10 cellular contexts compared by ENCODE assay signal in the genomic region with DNA sequence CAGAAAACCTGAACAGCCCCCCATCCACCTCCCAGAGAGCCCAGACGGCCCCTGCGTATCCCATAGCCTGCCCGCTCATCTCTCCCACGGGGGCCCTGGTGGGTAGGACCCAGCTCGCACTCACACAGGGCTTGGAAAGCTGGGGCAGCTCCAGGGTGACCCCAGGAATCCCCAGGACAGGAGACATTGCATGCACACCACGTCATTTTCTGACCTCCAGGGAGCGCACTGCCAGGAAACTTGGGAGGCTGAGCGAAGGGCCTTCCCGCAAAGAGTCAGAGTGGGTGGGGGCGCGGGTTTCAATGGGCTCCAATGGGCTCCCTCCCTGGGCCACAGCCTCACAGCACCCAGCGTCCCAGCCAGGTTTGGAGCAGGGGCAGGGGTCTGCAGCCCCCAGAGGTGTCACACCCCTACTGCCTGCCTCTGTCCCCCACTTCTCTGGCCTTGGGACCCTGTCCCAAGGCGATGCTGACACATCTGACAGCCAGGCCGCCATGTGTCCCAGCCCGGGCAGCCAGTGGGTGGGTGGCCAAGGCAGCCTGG. TPM values are rescaled to one million over a fixed set of nuclear protein-coding genes. Genes with fewer than 3 reads are reported as not detected.
DNase-seq lines count a peak whose midpoint lies in the region; ATAC-seq, FAIRE-seq and TF ChIP-seq lines count a peak whose summit lies in the region.
"Had no signal": no experiment of that assay in that cellular context is flagged by ENCODE, and none has a peak within 500 bp of the region (broad histone marks: within the 10 kb centered on the region; RNA-seq: fewer than 3 reads in every experiment).

No MANE protein-coding gene starts in this region.

- TF ChIP-seq CTCF in HFF-Myc (IDR thresholded peaks at IDR 0.05; ENCODE audit: low read depth, low read length, missing control alignments) (peak; percentile 7), adrenal gland (IDR thresholded peaks at IDR 0.05) (no peak), kidney (IDR thresholded peaks at IDR 0.05; ENCODE audit: borderline replicate concordance, extremely low read depth, insufficient read depth) (no peak)

- no peaks in the 10 kb centered on the region for H3K4me1 ChIP-seq in adrenal gland (replicated peaks in 1 of 2)
- peaks cover 0 to 6% of the 10 kb centered on the region in 2 donors for H3K4me1 ChIP-seq in kidney (ENCODE audit: control insufficient read depth in 1 of 2, insufficient read depth in 1 of 2, low read depth in 1 of 2, low read length in 2 of 2)
- H3K4me1 ChIP-seq in effector memory CD4-positive, alpha-beta T cell (ENCODE audit: control insufficient read depth, insufficient read depth, low read length, poor library complexity, severe bottlenecking) = no peaks in the 10 kb centered on the region

- FAIRE-seq in kidney (lab: Jason Lieb, UNC) = no peak

- peaks cover 0 to 3% of the 10 kb centered on the region in 2 donors for H3K9me3 Mint-ChIP-seq in activated T-cell treated with anti-CD3 and anti-CD28 coated beads, Interleukin-2, amount 50 U/mL, for 72 hours

- DNase-seq in 8988T (peak; percentile 93), HFF-Myc (ENCODE audit: extremely low read depth, low read depth) (no peak), adrenal gland (peak in 4 of 7 donors; percentile 54 to 63 (median 60)), kidney (peak; percentile 82)
- no peak for DNase-seq in effector memory CD4-positive, alpha-beta T cell
- no peak for DNase-seq in activated T-cell treated with anti-CD3 and anti-CD28 coated beads, Interleukin-2, amount 50 U/mL, for 72 hours
- DNase-seq: NCI-H510A; stimulated activated CD4-positive, alpha-beta T cell treated with anti-CD3 and anti-CD28 coated beads, Interleukin-4, amount 100 ng/mL, for 1 hour had no signal

- H3K27me3 ChIP-seq in adrenal gland = peaks cover 4% of the 10 kb centered on the region
- H3K27me3 ChIP-seq in effector memory CD4-positive, alpha-beta T cell (replicated peaks; ENCODE audit: control insufficient read depth, insufficient read depth, low read length, poor library complexity, severe bottlenecking) = no peaks in the 10 kb centered on the region

- H3K4me3 Mint-ChIP-seq in activated T-cell treated with anti-CD3 and anti-CD28 coated beads, Interleukin-2, amount 50 U/mL, for 72 hours = no peak overlapping the region

- H3K4me1 Mint-ChIP-seq in activated T-cell treated with anti-CD3 and anti-CD28 coated beads, Interleukin-2, amount 50 U/mL, for 72 hours (ENCODE audit: low read depth) = no peaks in the 10 kb centered on the region

- H3K9me3 ChIP-seq in adrenal gland (replicated peaks in 1 of 3) = no peaks in the 10 kb centered on the region
- no peaks in the 10 kb centered on the region for H3K9me3 ChIP-seq in kidney (ENCODE audit: control insufficient read depth in 1 of 2, low read length in 2 of 2)
- H3K9me3 ChIP-seq in effector memory CD4-positive, alpha-beta T cell (ENCODE audit: control insufficient read depth, low read length) = no peaks in the 10 kb centered on the region

- H3K4me3 ChIP-seq in HFF-Myc (replicated peaks; ENCODE audit: low read depth, low read length) (no peak overlapping the region), adrenal gland (no peak overlapping the region), kidney (ENCODE audit: low read length in 2 of 2) (no peak overlapping the region)
- no peak overlapping the region for H3K4me3 ChIP-seq in effector memory CD4-positive, alpha-beta T cell (ENCODE audit: insufficient read depth, low read depth, low read length, poor library complexity, severe bottlenecking)

- no peaks in the 10 kb centered on the region for H3K36me3 ChIP-seq in adrenal gland (replicated peaks in 1 of 2)
- no peaks in the 10 kb centered on the region for H3K36me3 ChIP-seq in kidney (ENCODE audit: control insufficient read depth in 1 of 2, insufficient read depth in 2 of 2, low read length in 2 of 2)
- H3K36me3 ChIP-seq in effector memory CD4-positive, alpha-beta T cell (ENCODE audit: control insufficient read depth, insufficient read depth, low read length) = no peaks in the 10 kb centered on the region

- no peak overlapping the region for H3K27ac Mint-ChIP-seq in activated T-cell treated with anti-CD3 and anti-CD28 coated beads, Interleukin-2, amount 50 U/mL, for 72 hours

- peak overlapping the region in 1 of 5 donors; percentile 49 for H3K27ac ChIP-seq in adrenal gland
- no peak overlapping the region for H3K27ac ChIP-seq in kidney (ENCODE audit: low read depth in 2 of 2, low read length in 2 of 2)
- no peak overlapping the region for H3K27ac ChIP-seq in effector memory CD4-positive, alpha-beta T cell (ENCODE audit: insufficient read depth, low read length, poor library complexity, severe bottlenecking)

- intact Hi-C loops in adrenal gland (cut with DNase I) = no loop called here
- intact Hi-C loops in kidney (cut with DNase I) = no loop called here

- 65 to 82% (median 72%) methylated on average over 9 to 15 of the region's 15 CpGs for WGBS in adrenal gland, 4 donors

- no peak for TF ChIP-seq POLR2A in adrenal gland (IDR thresholded peaks at IDR 0.05)

- H3K27me3 Mint-ChIP-seq in activated T-cell treated with anti-CD3 and anti-CD28 coated beads, Interleukin-2, amount 50 U/mL, for 72 hours (ENCODE audit: low read depth) = no peaks in the 10 kb centered on the region

- no peaks in the 10 kb centered on the region for H3K36me3 Mint-ChIP-seq in activated T-cell treated with anti-CD3 and anti-CD28 coated beads, Interleukin-2, amount 50 U/mL, for 72 hours (ENCODE audit: insufficient read depth in 2 of 2)

- ATAC-seq in activated T-cell treated with anti-CD3 and anti-CD28 coated beads, Interleukin-2, amount 50 U/mL, for 72 hours (replicated peaks in 1 of 2) = no peak
- ATAC-seq in GM19397 (IDR thresholded peaks at IDR 0.05; ENCODE audit: unreplicated experiment) = no peak
- no peak for ATAC-seq in GM18907 (IDR thresholded peaks at IDR 0.05; ENCODE audit: unreplicated experiment)

- H3K9ac ChIP-seq in kidney (ENCODE audit: low read length in 2 of 2) = no peak overlapping the region

RNA-seq across cellular contexts. Expression of gene SYT8, which starts 8.2 kb away (rescaled TPM):
- total RNA-seq in adrenal gland (1 to 10 TPM in 1 of 8 donors, under 1 TPM in 1, not detected in 6; 0.61 to 1.2 TPM), kidney (1.7 TPM)
- polyA plus RNA-seq in adrenal gland (1 to 10 TPM in 1 of 3 donors, under 1 TPM in 1, not detected in 1; 0.91 to 3.1 TPM), kidney (ENCODE audit: insufficient read depth, low read depth, low replicate concordance) (1.2 TPM)
- not detected for total RNA-seq in activated T-cell treated with anti-CD3 and anti-CD28 coated beads, Interleukin-2, amount 50 U/mL, for 72 hours

RNA-seq across cellular contexts. Expression of gene TNNI2, which starts 12.2 kb away (rescaled TPM):
- total RNA-seq in adrenal gland (1 to 10 TPM in 3 of 8 donors, under 1 TPM in 2, not detected in 3; 0.55 to 4.2 (median 1.4) TPM), kidney (1.3 TPM)
- polyA plus RNA-seq in adrenal gland (10 to 100 TPM in 2 of 3 donors, 1 to 10 TPM in 1; 1.9 to 21.8 (median 12.0) TPM), kidney (ENCODE audit: insufficient read depth, low read depth, low replicate concordance) (not detected)
- total RNA-seq in activated T-cell treated with anti-CD3 and anti-CD28 coated beads, Interleukin-2, amount 50 U/mL, for 72 hours = 1 to 10 TPM; 1.2 TPM

RNA-seq across cellular contexts. Expression of gene LSP1, which starts 26.3 kb away (rescaled TPM):
- total RNA-seq in adrenal gland = 100 to 1,000 TPM; 158 to 323 (median 250) TPM
- 1,000 to 10,000 TPM in 1 of 3 donors, 100 to 1,000 TPM in 2; 319 to 1,341 (median 324) TPM for polyA plus RNA-seq in adrenal gland
- 26.1 TPM for total RNA-seq in kidney
- polyA plus RNA-seq in kidney (ENCODE audit: insufficient read depth, low read depth, low replicate concordance) = 8.4 TPM
- total RNA-seq in activated T-cell treated with anti-CD3 and anti-CD28 coated beads, Interleukin-2, amount 50 U/mL, for 72 hours = 100 to 1,000 TPM; 301 to 312 TPM

Comparison
In these comparisons a context has a peak if more than half of its experiments do, and no peak if none do; other contexts are left out.
1. DNase-seq: peak in 8988T (single experiment), adrenal gland (4 of 7) and kidney (single experiment); none in HFF-Myc (single experiment), effector memory CD4-positive, alpha-beta T cell (0 of 3) and activated T-cell treated with anti-CD3 and anti-CD28 coated beads, Interleukin-2, amount 50 U/mL, for 72 hours (0 of 2).